31 cellular contexts compared by ENCODE assay signal in the genomic region with DNA sequence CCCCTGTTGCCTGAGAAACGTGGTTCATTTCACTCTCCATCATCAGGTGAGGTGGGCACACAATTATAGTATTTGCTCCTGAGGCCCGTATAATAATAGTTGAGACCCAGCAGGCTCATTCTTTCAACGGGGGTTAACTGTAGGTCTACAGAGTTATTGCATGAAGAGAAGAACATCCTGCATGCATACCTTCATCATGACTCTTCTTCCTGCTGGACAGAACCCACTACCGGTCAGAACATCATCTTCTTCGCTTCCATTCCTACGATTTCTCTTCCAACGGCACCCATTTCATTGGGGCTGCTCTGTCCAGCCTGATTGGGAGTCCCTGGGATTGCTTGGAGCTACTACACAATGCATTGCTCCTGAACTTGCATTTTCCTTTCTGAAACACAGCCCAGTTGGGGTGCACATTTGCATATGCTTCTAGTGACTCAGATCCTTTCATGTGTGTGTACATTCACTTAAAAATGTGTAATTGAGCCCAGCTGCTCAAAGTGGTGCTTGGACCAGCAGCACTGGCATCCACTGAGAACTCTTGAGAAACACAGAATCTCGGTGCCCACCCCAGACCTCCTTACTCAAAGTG. TPM values are rescaled to one million over a fixed set of nuclear protein-coding genes. Genes with fewer than 3 reads are reported as not detected.
DNase-seq lines count a peak whose midpoint lies in the region; TF ChIP-seq lines count a peak whose summit lies in the region.
"Had no signal": no experiment of that assay in that cellular context is flagged by ENCODE, and none has a peak within 500 bp of the region (broad histone marks: within the 10 kb centered on the region; RNA-seq: fewer than 3 reads in every experiment).

No MANE protein-coding gene starts in this region.

- H3K27ac Mint-ChIP-seq in MCF 10A (ENCODE audit: low read depth, unreplicated experiment) (no peak overlapping the region), type B pancreatic cell (no peak overlapping the region)
- H3K27ac Mint-ChIP-seq: activated CD8-positive, alpha-beta T cell treated with anti-CD3 and anti-CD28 coated beads for 36 hours; CD14-positive monocyte; naive B cell; stimulated activated naive CD8-positive, alpha-beta T cell treated with anti-CD3 and anti-CD28 coated beads, Interleukin-15, Interleukin-2, amounts not matched to agents 100 ng/mL and 50 ng/mL, for 24 hours had no signal

- no peaks in the 10 kb centered on the region for H3K9me3 Mint-ChIP-seq in MCF 10A (ENCODE audit: unreplicated experiment)
- H3K9me3 Mint-ChIP-seq in type B pancreatic cell, result no peaks in the 10 kb centered on the region
- H3K9me3 Mint-ChIP-seq: activated CD8-positive, alpha-beta T cell treated with anti-CD3 and anti-CD28 coated beads for 36 hours; stimulated activated naive CD8-positive, alpha-beta T cell treated with anti-CD3 and anti-CD28 coated beads, Interleukin-15, Interleukin-2, amounts not matched to agents 100 ng/mL and 50 ng/mL, for 24 hours had no signal

- H3K9me3 ChIP-seq in breast epithelium, result no peaks in the 10 kb centered on the region
- H3K9me3 ChIP-seq: tibial nerve had no signal

- TF ChIP-seq CTCF in MCF 10A (IDR thresholded peaks at IDR 0.05; ENCODE audit: unreplicated experiment) (no peak), breast epithelium (IDR thresholded peaks at IDR 0.05) (no peak), fibroblast of mammary gland (conservative IDR thresholded peaks at IDR 0.05; ENCODE audit: control insufficient read depth, insufficient read depth, low read depth, low read length) (no peak), type B pancreatic cell (conservative IDR thresholded peaks at IDR 0.05) (no peak)

- CTCF ChIA-PET in MCF 10A (lab: Yijun Ruan, JAX), result interaction anchor here (0.6 kb wide), 3 partner anchors 105 to 889 kb away, joined by 3 read pairs; no protein-coding TSS in a partner anchor

- no TSS peak for BruUV-seq in MCF 10A (replicated peaks; lab: Mats Ljungman, UMichigan)

- peaks cover 3 to 5% of the 10 kb centered on the region in 2 donors for H3K4me1 ChIP-seq in breast epithelium

- intact Hi-C loops in MCF 10A (cut with micrococcal nuclease) (no loop called here), breast epithelium (cut with DNase I; ENCODE audit: low total_unique reads) (no loop called here), head of caudate nucleus (cut with DNase I) (no loop called here)

- DNase-seq in MCF 10A (ENCODE audit: unreplicated experiment) (peak; percentile 35), breast epithelium (ENCODE audit: low spot score in 2 of 2) (no peak), amniotic epithelial cell (ENCODE audit: low read depth) (peak; percentile 21), fibroblast of mammary gland (ENCODE audit: low read depth) (peak; percentile 57), OCI-M2 (lab: John Stamatoyannopoulos, UW; ENCODE audit: unreplicated experiment) (no peak), type B pancreatic cell (ENCODE audit: extremely low spot score, unreplicated experiment) (no peak), activated T-cell treated with anti-CD3 and anti-CD28 coated beads for 4 hours (no peak), head of caudate nucleus (no peak)
- DNase-seq: activated CD4-positive, CD25-positive, alpha-beta regulatory T cell treated with anti-CD3 and anti-CD28 coated beads, Interleukin-2, amount 50 U/mL, for 72 hours; activated CD8-positive, alpha-beta T cell treated with anti-CD3 and anti-CD28 coated beads for 36 hours; activated gamma-delta T cell treated with Interleukin-2 at 50 U/mL for 16 hours; activated T-cell treated with anti-CD3 and anti-CD28 coated beads, Interleukin-2, amount 50 U/mL, for 1 hour; amygdala; cerebellar nuclear complex; effector CD4-positive, alpha-beta T cell; erythroblast; glutamatergic neuron; Karpas-422; left colon; mesendoderm; naive B cell; NCI-H1048; NCI-H1930; NCI-H226; SHP77; stimulated activated CD4-positive, alpha-beta T cell treated with anti-CD3 and anti-CD28 coated beads, Interleukin-12 subunit alpha, Interleukin-12 subunit beta, amount 100 ng/mL, for 4 hours had no signal

- H3K27me3 Mint-ChIP-seq in MCF 10A (ENCODE audit: insufficient read depth, unreplicated experiment) (no peaks in the 10 kb centered on the region), type B pancreatic cell (no peaks in the 10 kb centered on the region)
- H3K27me3 Mint-ChIP-seq: stimulated activated naive CD8-positive, alpha-beta T cell treated with anti-CD3 and anti-CD28 coated beads, Interleukin-15, Interleukin-2, amounts not matched to agents 100 ng/mL and 50 ng/mL, for 24 hours had no signal

- H3K36me3 Mint-ChIP-seq in MCF 10A (ENCODE audit: insufficient read depth, unreplicated experiment) (no peaks in the 10 kb centered on the region), type B pancreatic cell (no peaks in the 10 kb centered on the region)
- H3K36me3 Mint-ChIP-seq: CD14-positive monocyte, naive B cell had no signal

- no peak overlapping the region for H3K27ac ChIP-seq in breast epithelium
- H3K27ac ChIP-seq: tibial nerve had no signal

- no peak for TF ChIP-seq POLR2A in breast epithelium (IDR thresholded peaks at IDR 0.05)

- no peaks in the 10 kb centered on the region for H3K27me3 ChIP-seq in breast epithelium
- H3K27me3 ChIP-seq: tibial nerve had no signal

- POLR2A ChIA-PET in MCF 10A (lab: Yijun Ruan, JAX), result no interaction called here

- H3K4me1 Mint-ChIP-seq in MCF 10A (ENCODE audit: insufficient read depth, unreplicated experiment) (peaks cover 12% of the 10 kb centered on the region), type B pancreatic cell (ENCODE audit: unreplicated experiment) (peaks cover 11% of the 10 kb centered on the region)
- H3K4me1 Mint-ChIP-seq: naive B cell had no signal

- no peak overlapping the region for H3K4me3 Mint-ChIP-seq in MCF 10A (ENCODE audit: unreplicated experiment)
- H3K4me3 Mint-ChIP-seq in type B pancreatic cell, result no peak overlapping the region
- H3K4me3 Mint-ChIP-seq: activated CD8-positive, alpha-beta T cell treated with anti-CD3 and anti-CD28 coated beads for 36 hours; CD14-positive monocyte; naive B cell; stimulated activated naive CD8-positive, alpha-beta T cell treated with anti-CD3 and anti-CD28 coated beads, Interleukin-15, Interleukin-2, amounts not matched to agents 100 ng/mL and 50 ng/mL, for 24 hours had no signal

- no peaks in the 10 kb centered on the region for H3K36me3 ChIP-seq in breast epithelium
- H3K36me3 ChIP-seq: tibial nerve had no signal

- H3K4me3 ChIP-seq in breast epithelium (no peak overlapping the region), fibroblast of mammary gland (ENCODE audit: control insufficient read depth, low read depth, low read length) (no peak overlapping the region)
- H3K4me3 ChIP-seq: tibial nerve had no signal

RNA-seq across cellular contexts. Expression of gene SLC24A3, which starts 57.4 kb away (rescaled TPM):
- total RNA-seq in MCF 10A (2022), result not detected in 2 replicates
- total RNA-seq in breast epithelium, result 10 to 100 TPM in 1 of 3 donors, 1 to 10 TPM in 2; 4.9 to 12.3 (median 5.9) TPM
- total RNA-seq in type B pancreatic cell (ENCODE audit: low replicate concordance), result 12.0 and 14.0 TPM in 2 replicates
- total RNA-seq: activated CD8-positive, alpha-beta T cell treated with anti-CD3 and anti-CD28 coated beads for 36 hours; G401; OCI-LY7 had no signal

Comparison
In these comparisons a context has a peak if more than half of its experiments do, and no peak if none do; other contexts are left out.
1. DNase-seq: peak in MCF 10A (single experiment), amniotic epithelial cell (single experiment) and fibroblast of mammary gland (single experiment); none in breast epithelium (0 of 2), OCI-M2 (single experiment), type B pancreatic cell (single experiment), activated T-cell treated with anti-CD3 and anti-CD28 coated beads for 4 hours (single experiment) and head of caudate nucleus (0 of 42).